2 cellular contexts compared by ENCODE assay signal in the genomic region with DNA sequence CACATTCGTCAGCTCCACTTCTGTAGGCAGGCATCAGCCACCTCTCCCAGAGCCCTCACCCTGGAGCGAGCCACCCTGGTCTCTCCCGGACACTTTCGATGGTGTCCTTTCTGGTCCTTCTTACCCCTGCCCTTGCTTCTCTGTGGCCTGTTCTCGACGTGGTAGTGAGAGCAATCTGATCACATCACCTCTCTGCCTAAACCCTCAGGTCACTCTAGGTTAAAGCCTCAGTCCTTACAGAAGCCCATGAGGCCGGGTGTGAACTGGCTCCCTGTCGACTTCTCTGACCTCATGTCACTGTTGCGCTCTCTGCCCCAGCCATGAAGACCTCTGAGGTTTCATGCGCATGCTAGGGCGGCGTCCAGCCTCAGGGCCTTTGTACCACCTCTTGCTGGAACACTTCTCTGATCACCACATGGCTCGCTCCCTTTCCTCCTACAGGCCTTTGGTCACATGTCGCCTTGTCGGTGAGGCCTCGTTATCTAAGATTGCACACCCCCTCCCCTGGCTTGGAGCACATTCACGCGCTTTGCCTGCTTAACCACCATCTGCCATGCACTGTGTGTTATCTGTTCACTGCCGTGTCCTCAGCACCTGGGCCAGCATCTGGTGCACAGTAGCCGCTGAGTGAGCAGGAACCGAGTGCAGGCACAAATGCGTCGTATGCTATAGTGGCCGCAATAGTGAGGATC.
TF ChIP-seq lines count a peak whose summit lies in the region.

No MANE protein-coding gene starts in this region.

TF ChIP-seq in A549, 52 proteins besides CTCF, POLR2A, EP300 and RAD21 (continued from another document):
- TF ChIP-seq BHLHE40 (IDR thresholded peaks at IDR 0.05; ENCODE audit: low read depth, low read length) (no peak), NR3C1 (IDR thresholded peaks at IDR 0.05) (no peak), RNF2 (IDR thresholded peaks at IDR 0.05; ENCODE audit: borderline replicate concordance, low read depth) (no peak), FOXS1 (CRISPR knock-in tag; IDR thresholded peaks at IDR 0.05) (no peak), POLR2AphosphoS2 (conservative IDR thresholded peaks at IDR 0.05; ENCODE audit: low read length) (no peak), CEBPB (IDR thresholded peaks at IDR 0.05) (no peak), RFX5 (IDR thresholded peaks at IDR 0.05) (no peak), CHD4 (IDR thresholded peaks at IDR 0.05; ENCODE audit: borderline replicate concordance) (no peak)
- TF ChIP-seq, protein P1, sequence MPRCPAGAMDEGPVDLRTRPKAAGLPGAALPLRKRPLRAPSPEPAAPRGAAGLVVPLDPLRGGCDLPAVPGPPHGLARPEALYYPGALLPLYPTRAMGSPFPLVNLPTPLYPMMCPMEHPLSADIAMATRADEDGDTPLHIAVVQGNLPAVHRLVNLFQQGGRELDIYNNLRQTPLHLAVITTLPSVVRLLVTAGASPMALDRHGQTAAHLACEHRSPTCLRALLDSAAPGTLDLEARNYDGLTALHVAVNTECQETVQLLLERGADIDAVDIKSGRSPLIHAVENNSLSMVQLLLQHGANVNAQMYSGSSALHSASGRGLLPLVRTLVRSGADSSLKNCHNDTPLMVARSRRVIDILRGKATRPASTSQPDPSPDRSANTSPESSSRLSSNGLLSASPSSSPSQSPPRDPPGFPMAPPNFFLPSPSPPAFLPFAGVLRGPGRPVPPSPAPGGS (IDR thresholded peaks at IDR 0.05), result no peak
- TF ChIP-seq, protein P2, sequence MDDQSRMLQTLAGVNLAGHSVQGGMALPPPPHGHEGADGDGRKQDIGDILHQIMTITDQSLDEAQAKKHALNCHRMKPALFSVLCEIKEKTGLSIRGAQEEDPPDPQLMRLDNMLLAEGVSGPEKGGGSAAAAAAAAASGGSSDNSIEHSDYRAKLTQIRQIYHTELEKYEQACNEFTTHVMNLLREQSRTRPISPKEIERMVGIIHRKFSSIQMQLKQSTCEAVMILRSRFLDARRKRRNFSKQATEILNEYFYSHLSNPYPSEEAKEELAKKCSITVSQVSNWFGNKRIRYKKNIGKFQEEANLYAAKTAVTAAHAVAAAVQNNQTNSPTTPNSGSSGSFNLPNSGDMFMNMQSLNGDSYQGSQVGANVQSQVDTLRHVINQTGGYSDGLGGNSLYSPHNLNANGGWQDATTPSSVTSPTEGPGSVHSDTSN (IDR thresholded peaks at IDR 0.05), result no peak

TF ChIP-seq in IMR-90, 13 proteins besides CTCF, POLR2A, EP300 and RAD21:
- TF ChIP-seq, protein P3, sequence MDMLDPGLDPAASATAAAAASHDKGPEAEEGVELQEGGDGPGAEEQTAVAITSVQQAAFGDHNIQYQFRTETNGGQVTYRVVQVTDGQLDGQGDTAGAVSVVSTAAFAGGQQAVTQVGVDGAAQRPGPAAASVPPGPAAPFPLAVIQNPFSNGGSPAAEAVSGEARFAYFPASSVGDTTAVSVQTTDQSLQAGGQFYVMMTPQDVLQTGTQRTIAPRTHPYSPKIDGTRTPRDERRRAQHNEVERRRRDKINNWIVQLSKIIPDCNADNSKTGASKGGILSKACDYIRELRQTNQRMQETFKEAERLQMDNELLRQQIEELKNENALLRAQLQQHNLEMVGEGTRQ (IDR thresholded peaks at IDR 0.05; ENCODE audit: low read depth, low read length), result no peak
- TF ChIP-seq MXI1 (IDR thresholded peaks at IDR 0.05; ENCODE audit: borderline replicate concordance, low read depth, low read length) (no peak), SMC3 (IDR thresholded peaks at IDR 0.05; ENCODE audit: low read depth, low read length) (no peak), MAZ (IDR thresholded peaks at IDR 0.05; ENCODE audit: borderline replicate concordance, low read depth, low read length) (no peak)
